Comparison of ENCODE assay signal across 9 cellular contexts in the genomic region with DNA sequence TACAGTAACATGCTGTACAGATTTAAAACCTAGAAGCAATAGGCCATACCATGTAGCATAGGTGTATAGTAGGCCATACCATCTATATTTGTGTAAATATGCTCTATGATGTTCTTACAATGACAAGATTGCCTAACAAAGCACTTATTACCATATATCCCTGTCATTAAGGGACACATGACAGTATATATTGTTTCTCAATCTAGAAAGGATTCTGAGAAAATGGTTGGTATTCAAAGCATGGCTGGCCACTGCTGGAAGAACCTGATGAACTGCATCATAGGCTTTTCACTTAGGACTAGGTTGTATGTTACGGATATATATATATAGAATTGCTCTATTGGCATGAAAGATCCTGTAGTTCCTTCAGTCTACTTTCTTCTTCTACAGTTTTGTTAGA.
"Had no signal": no experiment of that assay in that cellular context is flagged by ENCODE, and none has a peak within 500 bp of the region (broad histone marks: within the 10 kb centered on the region; RNA-seq: fewer than 3 reads in every experiment).

No MANE protein-coding gene starts in this region.

- DNase-seq: H9, HCEC 1CT, KBM-7 had no signal

- H3K27ac ChIP-seq: KMS-11 had no signal

- H3K4me3 ChIP-seq: GM23338 had no signal

- ATAC-seq: GM23338, HepG2 had no signal

- H3K4me2 ChIP-seq: GM23338, KMS-11 had no signal

- FAIRE-seq: H1, H54, HepG2, HTR-8/SVneo had no signal
